8 cellular contexts compared by ENCODE assay signal in genomic region chr4:103076777-103077347, GRCh38. TPM values are rescaled to one million over a fixed set of nuclear protein-coding genes. Genes with fewer than 3 reads are reported as not detected.
DNase-seq lines count a peak whose midpoint lies in the region; ATAC-seq and TF ChIP-seq lines count a peak whose summit lies in the region.

No MANE protein-coding gene starts in this region.

- H3K4me3 Mint-ChIP-seq in type B pancreatic cell, result peak overlapping the region; percentile 87

- no peak for TF ChIP-seq CTCF in GM06990 (IDR thresholded peaks at IDR 0.05; ENCODE audit: insufficient read depth, low read length, poor library complexity, severe bottlenecking)
- no peak for TF ChIP-seq CTCF in lower leg skin (IDR thresholded peaks at IDR 0.05)
- no peak for TF ChIP-seq CTCF in type B pancreatic cell (conservative IDR thresholded peaks at IDR 0.05)

- 26% methylated on average over 17 of the region's 17 CpGs for WGBS in lower leg skin, 2 donors

- DNase-seq in GM06990 (ENCODE audit: extremely low read depth, insufficient read length) (no peak), lower leg skin (ENCODE audit: low spot score in 2 of 2) (no peak), type B pancreatic cell (ENCODE audit: extremely low spot score, unreplicated experiment) (no peak), amniotic stem cell (lab: John Stamatoyannopoulos, UW) (no peak), NCI-H345 treated with DMSO at 0.1 percent for 48 hours (lab: John Stamatoyannopoulos, UW; ENCODE audit: unreplicated experiment) (no peak)
- DNase-seq in Jurkat, Clone E6-1 (ENCODE audit: low read depth, low spot score), result peak; percentile 28

- H3K4me1 Mint-ChIP-seq in type B pancreatic cell (ENCODE audit: unreplicated experiment), result peaks cover 5% of the 10 kb centered on the region

- ATAC-seq in GM21367 (IDR thresholded peaks at IDR 0.05; ENCODE audit: unreplicated experiment), result peak; percentile 33

- intact Hi-C loops in lower leg skin (cut with DNase I; ENCODE audit: low total_unique reads), result no loop called here

- no peaks in the 10 kb centered on the region for H3K9me3 Mint-ChIP-seq in type B pancreatic cell

- H3K27me3 Mint-ChIP-seq in type B pancreatic cell, result peaks cover 9% of the 10 kb centered on the region

- peaks cover 14% of the 10 kb centered on the region for H3K36me3 Mint-ChIP-seq in type B pancreatic cell

- TF ChIP-seq POLR2A in lower leg skin (IDR thresholded peaks at IDR 0.05), result no peak

- no peaks in the 10 kb centered on the region; the same call in none of the 2 replicates for H3K36me3 ChIP-seq in GM06990 (ENCODE audit: control insufficient read depth, insufficient read depth, low read length)

- peak overlapping the region; percentile 64 for H3K27ac ChIP-seq in angular gyrus (ENCODE audit: low read depth, low read length)

- no peaks in the 10 kb centered on the region for H3K27me3 ChIP-seq in GM06990 (replicated peaks; ENCODE audit: control insufficient read depth, insufficient read depth, low read length)

- H3K27ac Mint-ChIP-seq in type B pancreatic cell, result peak overlapping the region; percentile 68

- H3K4me3 ChIP-seq in GM06990 (replicated peaks; ENCODE audit: low read depth, low read length), result peak overlapping the region; percentile 88
- peak overlapping the region; percentile 62 for H3K4me3 ChIP-seq in Jurkat, Clone E6-1 (ENCODE audit: low read length)
- peak overlapping the region; percentile 47 for H3K4me3 ChIP-seq in lower leg skin (ENCODE audit: low read depth, poor library complexity, severe bottlenecking)

RNA-seq across cellular contexts. Expression of gene SLC9B2, which starts 0.3 kb away (rescaled TPM):
- polyA plus RNA-seq in Jurkat, Clone E6-1 (2012; ENCODE audit: insufficient read depth, insufficient read length), result 13.6 TPM
- total RNA-seq in lower leg skin (1 to 10 TPM; 1.3 to 4.3 (median 2.8) TPM), type B pancreatic cell (ENCODE audit: low replicate concordance) (4.0 and 12.9 TPM in 2 replicates)

RNA-seq across cellular contexts. Expression of gene BDH2, which starts 22.8 kb away (rescaled TPM):
- polyA plus RNA-seq in Jurkat, Clone E6-1 (2012; ENCODE audit: insufficient read depth, insufficient read length), result 53.6 TPM
- total RNA-seq in lower leg skin (10 to 100 TPM; 29.9 to 44.5 (median 38.9) TPM), type B pancreatic cell (ENCODE audit: low replicate concordance) (52.1 and 72.7 TPM in 2 replicates)

RNA-seq across cellular contexts. Expression of gene SLC9B1, which starts 57.4 kb away (rescaled TPM):
- 4.2 TPM for polyA plus RNA-seq in Jurkat, Clone E6-1 (2012; ENCODE audit: insufficient read depth, insufficient read length)
- total RNA-seq in lower leg skin, result 1 to 10 TPM in 1 of 4 donors, under 1 TPM in 3; 0.30 to 1.4 (median 0.51) TPM
- total RNA-seq in type B pancreatic cell (ENCODE audit: low replicate concordance), result 0.71 and 1.6 TPM in 2 replicates
